In the genomic region with DNA sequence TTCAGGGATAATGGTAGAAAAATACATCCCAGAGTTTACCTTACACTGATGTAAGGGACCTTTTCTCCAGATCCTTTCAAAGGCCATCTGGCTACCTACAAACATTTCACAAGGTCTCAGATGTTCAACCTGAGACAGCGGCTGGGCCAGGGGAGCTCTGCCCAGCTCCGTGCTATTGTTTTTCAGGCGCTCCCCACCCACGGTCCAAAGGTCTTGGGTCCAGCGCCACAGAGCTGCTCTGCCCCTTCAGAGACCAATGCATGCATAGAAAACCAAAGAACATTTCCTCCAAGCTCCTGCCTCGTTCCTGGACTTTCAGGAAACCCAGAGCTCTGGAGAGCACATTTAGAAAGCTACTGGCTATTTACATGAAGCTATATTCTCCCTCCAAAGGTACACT, we compare ENCODE assay signal across 28 cellular contexts. TPM values are rescaled to one million over a fixed set of nuclear protein-coding genes. Genes with fewer than 3 reads are reported as not detected.
DNase-seq lines count a peak whose midpoint lies in the region; ATAC-seq and TF ChIP-seq lines count a peak whose summit lies in the region.
"Had no signal": no experiment of that assay in that cellular context is flagged by ENCODE, and none has a peak within 500 bp of the region (broad histone marks: within the 10 kb centered on the region; RNA-seq: fewer than 3 reads in every experiment).

No MANE protein-coding gene starts in this region.

- H3K9me3 ChIP-seq in esophagus squamous epithelium (no peaks in the 10 kb centered on the region), muscle layer of duodenum (ENCODE audit: control insufficient read depth in 1 of 2, low read length in 2 of 2) (no peaks in the 10 kb centered on the region), stomach (no peaks in the 10 kb centered on the region)
- H3K9me3 ChIP-seq: BLaER1 treated with 17β-estradiol and CSF1 and Interleukin-3, amounts not matched to agents 10 nM and 100 nM; SJSA1; spleen had no signal

- TF ChIP-seq CTCF in esophagus squamous epithelium (IDR thresholded peaks at IDR 0.05), result no peak
- no peak for TF ChIP-seq CTCF in stomach (IDR thresholded peaks at IDR 0.05)

- peaks cover 3% of the 10 kb centered on the region for H3K4me1 Mint-ChIP-seq in activated CD4-positive, alpha-beta T cell treated with anti-CD3 and anti-CD28 coated beads for 36 hours
- H3K4me1 Mint-ChIP-seq: activated naive CD4-positive, alpha-beta T cell treated with anti-CD3 and anti-CD28 coated beads, Interleukin-2, amount 10 ng/mL, durations not matched to agents 7 days and 5 days; activated T-helper 17 cell treated with anti-CD3 and anti-CD28 coated beads, Interleukin-2, amount 50 U/mL, for 72 hours; memory B cell had no signal

- TF ChIP-seq POLR2A in esophagus squamous epithelium (IDR thresholded peaks at IDR 0.05) (no peak), stomach (IDR thresholded peaks at IDR 0.05) (no peak), GM18505 (IDR thresholded peaks at IDR 0.05; ENCODE audit: borderline replicate concordance, extremely low read depth, insufficient read depth, insufficient read length) (no peak)

- H3K4me1 ChIP-seq in esophagus squamous epithelium (peaks cover 5 to 36% (median 17%) of the 10 kb centered on the region in 3 donors), muscle layer of duodenum (ENCODE audit: control insufficient read depth in 1 of 2, insufficient read depth in 2 of 2, low read length in 2 of 2) (peaks cover 12 to 21% of the 10 kb centered on the region in 2 donors), stomach (peaks cover 0 to 36% (median 16%) of the 10 kb centered on the region in 4 donors)

- H3K27me3 ChIP-seq in esophagus squamous epithelium, result no peaks in the 10 kb centered on the region
- H3K27me3 ChIP-seq in muscle layer of duodenum (ENCODE audit: low read depth, low read length), result no peaks in the 10 kb centered on the region
- H3K27me3 ChIP-seq in stomach, result no peaks in the 10 kb centered on the region
- H3K27me3 ChIP-seq: BLaER1 treated with 17β-estradiol and CSF1 and Interleukin-3, amounts not matched to agents 10 nM and 100 nM; SJSA1; spleen had no signal

- intact Hi-C loops in esophagus squamous epithelium (cut with DNase I), result no loop called here
- intact Hi-C loops in stomach (cut with DNase I; ENCODE audit: low total_unique reads), result no loop called here
- intact Hi-C loops in activated CD4-positive, alpha-beta T cell treated with anti-CD3 and anti-CD28 coated beads for 36 hours (cut with DNase I, micrococcal nuclease), result no loop called here

- no peak overlapping the region for H3K27ac Mint-ChIP-seq in activated CD4-positive, alpha-beta T cell treated with anti-CD3 and anti-CD28 coated beads for 36 hours
- H3K27ac Mint-ChIP-seq: activated naive CD4-positive, alpha-beta T cell treated with anti-CD3 and anti-CD28 coated beads, Interleukin-2, amount 10 ng/mL, durations not matched to agents 7 days and 5 days; activated T-helper 17 cell treated with anti-CD3 and anti-CD28 coated beads, Interleukin-2, amount 50 U/mL, for 72 hours; GM23338; memory B cell; naive thymus-derived CD4-positive, alpha-beta T cell; stimulated activated naive CD8-positive, alpha-beta T cell treated with anti-CD3 and anti-CD28 coated beads, Interleukin-15, amount 100 ng/mL, for 72 hours had no signal

- POLR2A ChIA-PET in activated CD4-positive, alpha-beta T cell treated with anti-CD3 and anti-CD28 coated beads for 36 hours (lab: Charles Lee), result no interaction called here

- DNase-seq in HT-29 (ENCODE audit: low spot score), result peak; percentile 88
- DNase-seq in esophagus squamous epithelium (lab: John Stamatoyannopoulos, UW), result no peak
- DNase-seq in stomach, result peak; percentile 36
- no peak for DNase-seq in activated CD4-positive, alpha-beta T cell treated with anti-CD3 and anti-CD28 coated beads for 36 hours
- DNase-seq in nucleus accumbens (lab: John Stamatoyannopoulos, UW), result no peak
- no peak for DNase-seq in DMS 273 treated with DMSO at 0.1 percent for 48 hours (lab: John Stamatoyannopoulos, UW)
- DNase-seq: activated CD4-positive, alpha-beta T cell treated with anti-CD3 and anti-CD28 coated beads for 4 hours; activated naive CD4-positive, alpha-beta T cell treated with anti-CD3 and anti-CD28 coated beads, Interleukin-2, amount 10 ng/mL, durations not matched to agents 7 days and 5 days; amniotic stem cell; DND-41; GF-D8; hypothalamus; naive thymus-derived CD4-positive, alpha-beta T cell; NCI-H748 treated with DMSO at 0.1 percent for 48 hours; spleen; stimulated activated CD4-positive, alpha-beta T cell treated with anti-CD3 and anti-CD28 coated beads, Interleukin-2, amount 100 ng/mL, for 24 hours; stimulated activated CD8-positive, alpha-beta memory T cell treated with anti-CD3 and anti-CD28 coated beads, Interleukin-4, amount 100 ng/mL, for 48 hours; stimulated activated naive CD8-positive, alpha-beta T cell treated with anti-CD3 and anti-CD28 coated beads, Interleukin-15, amount 100 ng/mL, for 72 hours; T-helper 9 cell; trophoblast cell had no signal

- H3K36me3 ChIP-seq in esophagus squamous epithelium, result no peaks in the 10 kb centered on the region
- H3K36me3 ChIP-seq in muscle layer of duodenum (ENCODE audit: control insufficient read depth in 1 of 2, insufficient read depth in 2 of 2, low read length in 2 of 2), result no peaks in the 10 kb centered on the region
- no peaks in the 10 kb centered on the region for H3K36me3 ChIP-seq in stomach
- H3K36me3 ChIP-seq: BLaER1 treated with 17β-estradiol and CSF1 and Interleukin-3, amounts not matched to agents 10 nM and 100 nM; SJSA1; spleen had no signal

- H3K27ac ChIP-seq in esophagus squamous epithelium, result peak overlapping the region; percentile 58 to 83 (median 75)
- peak overlapping the region; percentile 77 for H3K27ac ChIP-seq in muscle layer of duodenum (ENCODE audit: low read length)
- H3K27ac ChIP-seq in stomach, result peak overlapping the region in 4 of 5 donors; percentile 39 to 76 (median 72)
- H3K27ac ChIP-seq: SJSA1, spleen had no signal

- CTCF ChIA-PET in activated CD4-positive, alpha-beta T cell treated with anti-CD3 and anti-CD28 coated beads for 36 hours (lab: Charles Lee), result no interaction called here

- no peaks in the 10 kb centered on the region for H3K27me3 Mint-ChIP-seq in activated CD4-positive, alpha-beta T cell treated with anti-CD3 and anti-CD28 coated beads for 36 hours
- H3K27me3 Mint-ChIP-seq: activated naive CD4-positive, alpha-beta T cell treated with anti-CD3 and anti-CD28 coated beads, Interleukin-2, amount 10 ng/mL, durations not matched to agents 7 days and 5 days; activated T-helper 17 cell treated with anti-CD3 and anti-CD28 coated beads, Interleukin-2, amount 50 U/mL, for 72 hours; memory B cell; naive thymus-derived CD4-positive, alpha-beta T cell; stimulated activated naive CD8-positive, alpha-beta T cell treated with anti-CD3 and anti-CD28 coated beads, Interleukin-15, amount 100 ng/mL, for 72 hours had no signal

- no peaks in the 10 kb centered on the region for H3K9me3 Mint-ChIP-seq in activated CD4-positive, alpha-beta T cell treated with anti-CD3 and anti-CD28 coated beads for 36 hours (ENCODE audit: low read depth)
- H3K9me3 Mint-ChIP-seq: activated naive CD4-positive, alpha-beta T cell treated with anti-CD3 and anti-CD28 coated beads, Interleukin-2, amount 10 ng/mL, durations not matched to agents 7 days and 5 days; activated T-helper 17 cell treated with anti-CD3 and anti-CD28 coated beads, Interleukin-2, amount 50 U/mL, for 72 hours; memory B cell; naive thymus-derived CD4-positive, alpha-beta T cell; stimulated activated naive CD8-positive, alpha-beta T cell treated with anti-CD3 and anti-CD28 coated beads, Interleukin-15, amount 100 ng/mL, for 72 hours had no signal

- 84 to 93% methylated on average over 6 of the region's 6 CpGs for WGBS in esophagus squamous epithelium, 2 donors
- 17 to 55% (median 37%) methylated on average over 6 of the region's 6 CpGs for WGBS in stomach, 5 donors

- ATAC-seq in GM18505 (IDR thresholded peaks at IDR 0.05; ENCODE audit: unreplicated experiment), result no peak
- no peak for ATAC-seq in activated CD4-positive, alpha-beta T cell treated with anti-CD3 and anti-CD28 coated beads for 36 hours
- ATAC-seq: activated T-helper 17 cell treated with anti-CD3 and anti-CD28 coated beads, Interleukin-2, amount 50 U/mL, for 72 hours; GM23338; naive thymus-derived CD4-positive, alpha-beta T cell; stimulated activated naive CD8-positive, alpha-beta T cell treated with anti-CD3 and anti-CD28 coated beads, Interleukin-15, amount 100 ng/mL, for 72 hours had no signal

- no peaks in the 10 kb centered on the region for H3K36me3 Mint-ChIP-seq in activated CD4-positive, alpha-beta T cell treated with anti-CD3 and anti-CD28 coated beads for 36 hours (ENCODE audit: low read depth)
- H3K36me3 Mint-ChIP-seq: activated naive CD4-positive, alpha-beta T cell treated with anti-CD3 and anti-CD28 coated beads, Interleukin-2, amount 10 ng/mL, durations not matched to agents 7 days and 5 days; brain; memory B cell; naive thymus-derived CD4-positive, alpha-beta T cell had no signal

- no peak overlapping the region for H3K4me3 ChIP-seq in esophagus squamous epithelium
- no peak overlapping the region for H3K4me3 ChIP-seq in muscle layer of duodenum (ENCODE audit: low read depth in 1 of 2, low read length in 2 of 2)
- H3K4me3 ChIP-seq in stomach, result no peak overlapping the region
- H3K4me3 ChIP-seq: BLaER1 treated with 17β-estradiol and CSF1 and Interleukin-3, amounts not matched to agents 10 nM and 100 nM; GM23338; SJSA1; spleen had no signal

- no peak overlapping the region for H3K4me3 Mint-ChIP-seq in activated CD4-positive, alpha-beta T cell treated with anti-CD3 and anti-CD28 coated beads for 36 hours
- H3K4me3 Mint-ChIP-seq: activated naive CD4-positive, alpha-beta T cell treated with anti-CD3 and anti-CD28 coated beads, Interleukin-2, amount 10 ng/mL, durations not matched to agents 7 days and 5 days; activated T-helper 17 cell treated with anti-CD3 and anti-CD28 coated beads, Interleukin-2, amount 50 U/mL, for 72 hours; brain; GM23338; memory B cell; naive thymus-derived CD4-positive, alpha-beta T cell; stimulated activated naive CD8-positive, alpha-beta T cell treated with anti-CD3 and anti-CD28 coated beads, Interleukin-15, amount 100 ng/mL, for 72 hours had no signal

- TF ChIP-seq EP300 in stomach (IDR thresholded peaks at IDR 0.05), result no peak

RNA-seq across cellular contexts. Expression of gene COPS8, which starts 40.3 kb away (rescaled TPM):
- 61.1 and 67.6 TPM in 2 replicates for total RNA-seq in HT-29 (2014; rRNA removed; shearing (Covaris generic))
- total RNA-seq in esophagus squamous epithelium, result 10 to 100 TPM; 26.9 to 69.0 (median 54.6) TPM
- 100 to 1,000 TPM in 1 of 5 donors, 10 to 100 TPM in 4; 24.1 to 105 (median 79.9) TPM for total RNA-seq in stomach
- 10 to 100 TPM; 29.8 to 40.2 (median 30.4) TPM for polyA plus RNA-seq in stomach
- total RNA-seq in activated CD4-positive, alpha-beta T cell treated with anti-CD3 and anti-CD28 coated beads for 36 hours, result 10 to 100 TPM; 65.8 to 74.5 TPM

Comparison
In these comparisons a context has a peak if more than half of its experiments do, and no peak if none do; other contexts are left out.
1. DNase-seq: peak in HT-29 (single experiment) and stomach (single experiment); none in esophagus squamous epithelium (single experiment), activated CD4-positive, alpha-beta T cell treated with anti-CD3 and anti-CD28 coated beads for 36 hours (single experiment), nucleus accumbens (0 of 56) and DMS 273 treated with DMSO at 0.1 percent for 48 hours (single experiment).
2. Peak in every context shown above with its lines, with median percentiles within 50 percentile points of each other: H3K27ac ChIP-seq.